Comparison of ENCODE assay signal across 11 cellular contexts in the genomic region with DNA sequence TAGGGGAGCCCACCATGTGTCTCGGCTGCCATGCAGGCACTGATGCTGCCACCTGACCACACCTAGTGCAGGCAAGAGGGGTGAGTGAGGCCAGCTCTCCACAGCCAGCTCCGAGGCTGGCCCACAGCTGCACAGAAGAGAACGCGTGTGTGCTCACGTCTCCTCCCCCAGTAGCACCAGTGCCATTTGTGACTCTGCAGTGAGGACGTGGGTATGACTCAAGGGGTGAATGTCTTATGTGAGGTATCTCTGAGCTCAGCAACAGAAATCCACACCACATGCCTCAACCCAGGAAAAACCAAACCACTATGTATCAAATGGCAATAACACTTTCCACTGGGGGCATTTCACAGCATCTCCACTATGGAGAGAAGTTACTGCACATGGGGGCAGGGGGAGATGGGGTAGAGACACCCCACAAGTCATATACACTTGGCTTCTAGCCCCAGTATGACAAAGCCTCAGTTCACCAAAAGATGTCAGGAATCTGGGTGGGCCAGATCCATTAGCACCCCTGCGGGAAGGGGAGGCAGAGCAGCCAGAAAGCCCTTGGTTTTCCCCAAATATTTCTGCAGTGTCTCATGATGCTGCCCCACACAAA.
A peak's percentile ranks its signal among the peaks of the same experiment; 100 is the strongest.
DNase-seq lines count a peak whose midpoint lies in the region; ATAC-seq and TF ChIP-seq lines count a peak whose summit lies in the region.
"Had no signal": no experiment of that assay in that cellular context is flagged by ENCODE, and none has a peak within 500 bp of the region (broad histone marks: within the 10 kb centered on the region; RNA-seq: fewer than 3 reads in every experiment).

No MANE protein-coding gene starts in this region.

- H3K79me2 ChIP-seq in SK-N-SH (ENCODE audit: insufficient read depth): no peaks in the 10 kb centered on the region

- POLR2A ChIA-PET in SK-N-SH (lab: Yijun Ruan, JAX): no interaction called here

- no peaks in the 10 kb centered on the region for H3K9me2 ChIP-seq in SK-N-SH

- TF ChIP-seq EP300 in SK-N-SH (IDR thresholded peaks at IDR 0.05; ENCODE audit: borderline replicate concordance in 1 of 2, low read depth in 1 of 2, low read length in 1 of 2): no peak

- H3K36me3 ChIP-seq in SK-N-SH (replicated peaks in 1 of 2; ENCODE audit: control insufficient read depth in 1 of 2, insufficient read depth in 2 of 2, low read length in 1 of 2): no peaks in the 10 kb centered on the region
- peaks cover 33 to 41% of the 10 kb centered on the region in 2 donors for H3K36me3 ChIP-seq in stomach smooth muscle (ENCODE audit: control insufficient read depth in 2 of 2, insufficient read depth in 2 of 2, low read length in 2 of 2)
- H3K36me3 ChIP-seq in H7 (replicated peaks; ENCODE audit: control insufficient read depth, insufficient read depth, low read length): peaks cover 52% of the 10 kb centered on the region
- H3K36me3 ChIP-seq in right lobe of liver: peaks cover 0 to 34% (median 12%) of the 10 kb centered on the region in 4 donors

- no peaks in the 10 kb centered on the region for H4K20me1 ChIP-seq in SK-N-SH (ENCODE audit: insufficient read depth)

- H3K27ac ChIP-seq in SK-N-SH (ENCODE audit: low read depth in 2 of 2, low read length in 1 of 2) (no peak overlapping the region), stomach smooth muscle (ENCODE audit: low read length) (peak overlapping the region; percentile 80), right lobe of liver (no peak overlapping the region)

- no peak for TF ChIP-seq RAD21 in SK-N-SH (IDR thresholded peaks at IDR 0.05; ENCODE audit: low read length)

- intact Hi-C loops in right lobe of liver (cut with DNase I): loop anchor here in 1 of 2 donors (5.0 kb wide), 1 partner anchor 404 kb away; no protein-coding TSS in a partner anchor

- H3K27me3 ChIP-seq in SK-N-SH (ENCODE audit: insufficient read depth) (no peaks in the 10 kb centered on the region), stomach smooth muscle (ENCODE audit: control insufficient read depth in 1 of 2, insufficient read depth in 2 of 2, low read length in 2 of 2) (no peaks in the 10 kb centered on the region), H7 (ENCODE audit: control insufficient read depth, insufficient read depth, low read length) (no peaks in the 10 kb centered on the region), right lobe of liver (no peaks in the 10 kb centered on the region)

- TF ChIP-seq POLR2A in right lobe of liver (IDR thresholded peaks at IDR 0.05): no peak

- no peak overlapping the region for H2AFZ ChIP-seq in SK-N-SH (ENCODE audit: low read depth)

- 100% methylated on average over 1 of the region's 7 CpGs for WGBS in SK-N-SH (ENCODE audit: low lambda C conversion rate)
- WGBS in right lobe of liver (ENCODE audit: insufficient coverage, low coverage, low lambda C conversion rate, missing lambda C conversion rate): no CpG with 5 or more reads among the region's 7 CpGs

- H3K4me3 ChIP-seq in SK-N-SH (ENCODE audit: low read depth in 2 of 2, low read length in 1 of 2) (no peak overlapping the region), fibroblast of villous mesenchyme (ENCODE audit: low read depth, low read length) (no peak overlapping the region), stomach smooth muscle (ENCODE audit: low read length in 2 of 2) (no peak overlapping the region), H7 (ENCODE audit: insufficient read depth, low read depth, low read length) (no peak overlapping the region), right lobe of liver (no peak overlapping the region)

- H3F3A ChIP-seq in SK-N-SH (replicated peaks; ENCODE audit: insufficient read depth): no peaks in the 10 kb centered on the region

- CTCF ChIA-PET in SK-N-SH (lab: Yijun Ruan, JAX): interaction anchor here (1.7 kb wide), 1 partner anchor 403 kb away, joined by 4 read pairs; no protein-coding TSS in a partner anchor

- DNase-seq in activated T-cell treated with anti-CD3 and anti-CD28 coated beads for 48 hours (ENCODE audit: low read depth) (peak; percentile 4), activated T-cell treated with anti-CD3 and anti-CD28 coated beads for 4 hours (no peak), SK-N-SH (no peak), fibroblast of villous mesenchyme (ENCODE audit: low read depth) (peak; percentile 51), dermis blood vessel endothelial cell (no peak), H7 (no peak), right lobe of liver (no peak)
- DNase-seq: effector CD4-positive, alpha-beta T cell; NCI-H2029; stimulated activated CD8-positive, alpha-beta memory T cell treated with anti-CD3 and anti-CD28 coated beads, Interleukin-4, amount 100 ng/mL, for 48 hours had no signal

- no peak for ATAC-seq in right lobe of liver

- no peaks in the 10 kb centered on the region; a peak in 1 of 4 replicates for H3K4me1 ChIP-seq in SK-N-SH (ENCODE audit: control insufficient read depth in 1 of 2, insufficient read depth in 2 of 2, low read depth in 1 of 2, low read length in 1 of 2)
- peaks cover 91% of the 10 kb centered on the region for H3K4me1 ChIP-seq in stomach smooth muscle (ENCODE audit: control insufficient read depth, insufficient read depth, low read length)
- no peaks in the 10 kb centered on the region for H3K4me1 ChIP-seq in right lobe of liver

- TF ChIP-seq CTCF in SK-N-SH (IDR thresholded peaks at IDR 0.05) (no peak), fibroblast of villous mesenchyme (IDR thresholded peaks at IDR 0.05; ENCODE audit: insufficient read depth, low read depth, low read length) (no peak), right lobe of liver (IDR thresholded peaks at IDR 0.05) (no peak)

- H3K4me2 ChIP-seq in SK-N-SH: no peak overlapping the region

- no peaks in the 10 kb centered on the region for H3K9me3 ChIP-seq in SK-N-SH
- no peaks in the 10 kb centered on the region for H3K9me3 ChIP-seq in stomach smooth muscle (ENCODE audit: control insufficient read depth in 2 of 2, low read length in 2 of 2)
- no peaks in the 10 kb centered on the region for H3K9me3 ChIP-seq in right lobe of liver

- H3K9ac ChIP-seq in SK-N-SH: no peak overlapping the region
- H3K9ac ChIP-seq in stomach smooth muscle (ENCODE audit: low read length in 2 of 2): peak overlapping the region in 1 of 2 donors; percentile 22

TF ChIP-seq in SK-N-SH, 30 proteins besides CTCF, POLR2A, EP300 and RAD21:
- TF ChIP-seq FOSL2 (IDR thresholded peaks at IDR 0.05; ENCODE audit: borderline replicate concordance, low read depth) (peak; percentile 18; the same call in 1 of the 2 replicates), ELF1 (IDR thresholded peaks at IDR 0.05) (no peak), TCF12 (IDR thresholded peaks at IDR 0.05) (peak; percentile 27; the same call in 1 of the 2 replicates), GABPA (IDR thresholded peaks at IDR 0.05; ENCODE audit: low read depth) (no peak)

Comparison
In these comparisons a context has a peak if more than half of its experiments do, and no peak if none do; other contexts are left out.
1. DNase-seq: peak in activated T-cell treated with anti-CD3 and anti-CD28 coated beads for 48 hours (single experiment) and fibroblast of villous mesenchyme (single experiment); none in activated T-cell treated with anti-CD3 and anti-CD28 coated beads for 4 hours (single experiment), SK-N-SH (single experiment), dermis blood vessel endothelial cell (single experiment), H7 (single experiment) and right lobe of liver (0 of 3).